8 cellular contexts compared by ENCODE assay signal in the genomic region with DNA sequence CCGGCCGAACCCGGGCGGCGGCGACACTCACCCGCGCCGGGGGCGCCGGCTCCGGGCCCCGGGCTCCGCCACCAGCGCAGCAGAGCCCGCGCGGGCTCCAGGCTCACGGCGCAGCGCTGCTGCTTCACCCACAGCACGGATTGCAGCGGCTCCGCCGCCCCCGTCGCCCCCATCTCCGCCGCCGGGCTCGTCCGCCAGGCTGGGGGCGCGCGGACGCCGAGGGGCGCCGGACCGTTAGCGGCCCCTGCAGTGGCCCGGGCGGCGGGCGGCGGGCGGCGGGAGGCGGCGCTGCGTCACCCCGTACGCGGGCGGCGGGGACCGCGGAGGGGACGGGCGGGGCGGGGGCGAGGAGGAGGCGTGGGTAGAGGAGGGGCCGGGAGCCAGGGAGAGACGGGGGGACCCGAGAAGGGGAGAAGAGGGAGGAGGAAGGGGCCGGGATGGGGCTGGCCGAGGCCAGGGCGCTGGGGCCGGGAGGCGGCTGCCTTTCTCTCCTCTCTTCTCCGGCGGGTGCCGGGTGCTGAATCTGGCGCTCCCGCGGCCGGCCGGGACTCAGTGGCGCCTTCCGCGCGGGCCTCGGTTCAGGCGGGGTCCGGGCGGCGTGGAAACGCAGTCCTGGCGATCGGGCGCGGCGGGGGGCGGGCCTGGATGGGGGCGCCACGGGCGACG. TPM values are rescaled to one million over a fixed set of nuclear protein-coding genes. Genes with fewer than 3 reads are reported as not detected.
A peak's percentile ranks its signal among the peaks of the same experiment; 100 is the strongest.
DNase-seq lines count a peak whose midpoint lies in the region; ATAC-seq and TF ChIP-seq lines count a peak whose summit lies in the region.

CERK (minus strand) TSS at position 277 of the 666 bp plus-strand sequence; CDS start at position 173, 104 bp downstream.

- DNase-seq in CD4-positive, alpha-beta T cell = peak; percentile 55 to 77 (median 72)
- peak; percentile 1 for DNase-seq in NCI-H146 treated with DMSO at 0.1 percent for 48 hours (lab: John Stamatoyannopoulos, UW; ENCODE audit: unreplicated experiment)
- peak; percentile 76 for DNase-seq in activated CD4-positive, alpha-beta T cell treated with anti-CD3 and anti-CD28 coated beads for 36 hours
- DNase-seq in colonic mucosa = peak; percentile 80
- peak; percentile 22 for DNase-seq in kidney glomerular epithelial cell (lab: John Stamatoyannopoulos, UW)
- peak; percentile 64 for DNase-seq in stimulated activated CD4-positive, alpha-beta T cell treated with anti-CD3 and anti-CD28 coated beads, Interleukin-12 subunit alpha, Interleukin-12 subunit beta, amount 100 ng/mL, for 4 hours

- H3K36me3 Mint-ChIP-seq in CD4-positive, alpha-beta T cell (ENCODE audit: low read depth) = peaks cover 22% of the 10 kb centered on the region
- peaks cover 14% of the 10 kb centered on the region for H3K36me3 Mint-ChIP-seq in activated CD4-positive, alpha-beta T cell treated with anti-CD3 and anti-CD28 coated beads for 36 hours (ENCODE audit: low read depth)

- POLR2A ChIA-PET in CD4-positive, alpha-beta T cell (lab: Charles Lee) = interaction anchor here (0.7 to 3.1 kb wide), 10 partner anchors 11 to 174 kb away, joined by 3 to 78 read pairs (median 6); partner anchors contain the start of gene TBC1D22A
- POLR2A ChIA-PET in activated CD4-positive, alpha-beta T cell treated with anti-CD3 and anti-CD28 coated beads for 36 hours (lab: Charles Lee) = interaction anchor here (0.5 to 1.1 kb wide), 3 partner anchors 11 to 28 kb away, joined by 3 to 5 read pairs (median 4); no protein-coding TSS in a partner anchor

- CTCF ChIA-PET in CD4-positive, alpha-beta T cell (lab: Charles Lee) = interaction anchor here (1.3 to 4.6 kb wide), 8 partner anchors 11 to 65 kb away, joined by 3 to 58 read pairs (median 10); partner anchors contain the start of gene TBC1D22A
- CTCF ChIA-PET in activated CD4-positive, alpha-beta T cell treated with anti-CD3 and anti-CD28 coated beads for 36 hours (lab: Charles Lee) = interaction anchor here (0.7 to 2.2 kb wide), 6 partner anchors 12 to 139 kb away, joined by 3 to 16 read pairs (median 9); partner anchors contain the start of gene TBC1D22A

- no peaks in the 10 kb centered on the region for H3K27me3 ChIP-seq in CD4-positive, alpha-beta T cell (ENCODE audit: control insufficient read depth, insufficient read depth, low read length)
- H3K27me3 ChIP-seq in colonic mucosa = no peaks in the 10 kb centered on the region

- peaks cover 51% of the 10 kb centered on the region for H3K4me1 Mint-ChIP-seq in CD4-positive, alpha-beta T cell (ENCODE audit: low read depth)
- peaks cover 39% of the 10 kb centered on the region for H3K4me1 Mint-ChIP-seq in activated CD4-positive, alpha-beta T cell treated with anti-CD3 and anti-CD28 coated beads for 36 hours

- no peaks in the 10 kb centered on the region for H3K27me3 Mint-ChIP-seq in CD4-positive, alpha-beta T cell
- no peaks in the 10 kb centered on the region for H3K27me3 Mint-ChIP-seq in activated CD4-positive, alpha-beta T cell treated with anti-CD3 and anti-CD28 coated beads for 36 hours

- H3K9me3 ChIP-seq in CD4-positive, alpha-beta T cell (ENCODE audit: control insufficient read depth, low read length) = no peaks in the 10 kb centered on the region
- no peaks in the 10 kb centered on the region for H3K9me3 ChIP-seq in colonic mucosa

- H3K4me3 ChIP-seq in colonic mucosa = peak within 1 kb of the TSS; percentile 84

- intact Hi-C loops in CD4-positive, alpha-beta T cell (cut with DNase I, micrococcal nuclease) = loop anchor here (1.0 to 2.0 kb wide), 4 partner anchors 24 to 124 kb away; partner anchors contain the start of gene TBC1D22A (in 1 of the 2)
- intact Hi-C loops in activated CD4-positive, alpha-beta T cell treated with anti-CD3 and anti-CD28 coated beads for 36 hours (cut with DNase I, micrococcal nuclease) = loop anchor here (1.0 to 5.0 kb wide), 10 partner anchors 24 to 1359 kb away; partner anchors contain the start of gene TBC1D22A (in 2 of the 2)
- intact Hi-C loops in colonic mucosa (cut with DNase I) = loop anchor here (10.0 kb wide), 1 partner anchor 163 kb away; no protein-coding TSS in a partner anchor

- H3K27ac ChIP-seq in CD4-positive, alpha-beta T cell (ENCODE audit: low read depth, low read length) = peak within 1 kb of the TSS; percentile 86
- peak within 1 kb of the TSS; percentile 88 for H3K27ac ChIP-seq in colonic mucosa

- ATAC-seq in CD4-positive, alpha-beta T cell (ENCODE audit: poor library complexity) = peak; percentile 50
- peak; percentile 38 for ATAC-seq in GM21390 (IDR thresholded peaks at IDR 0.05; ENCODE audit: unreplicated experiment)
- ATAC-seq in activated CD4-positive, alpha-beta T cell treated with anti-CD3 and anti-CD28 coated beads for 36 hours = peak; percentile 24
- ATAC-seq in HG03378 (IDR thresholded peaks at IDR 0.05; ENCODE audit: unreplicated experiment) = no peak

- H3K4me3 Mint-ChIP-seq in CD4-positive, alpha-beta T cell = peak within 1 kb of the TSS; percentile 100
- H3K4me3 Mint-ChIP-seq in activated CD4-positive, alpha-beta T cell treated with anti-CD3 and anti-CD28 coated beads for 36 hours = peak within 1 kb of the TSS; percentile 99

- peak within 1 kb of the TSS; percentile 91 to 92 for H3K9ac ChIP-seq in colonic mucosa (ENCODE audit: low read depth in 2 of 2, low read length in 2 of 2)

- TF ChIP-seq CTCF in CD4-positive, alpha-beta T cell (IDR thresholded peaks at IDR 0.05) = no peak
- no peak for TF ChIP-seq CTCF in colonic mucosa (IDR thresholded peaks at IDR 0.05)

- H3K4me1 ChIP-seq in colonic mucosa = peaks cover 36% of the 10 kb centered on the region

- no peaks in the 10 kb centered on the region for H3K36me3 ChIP-seq in colonic mucosa

- H3K27ac Mint-ChIP-seq in CD4-positive, alpha-beta T cell = peak within 1 kb of the TSS; percentile 99
- peak within 1 kb of the TSS; percentile 97 for H3K27ac Mint-ChIP-seq in activated CD4-positive, alpha-beta T cell treated with anti-CD3 and anti-CD28 coated beads for 36 hours

- H3K9me3 Mint-ChIP-seq in CD4-positive, alpha-beta T cell = no peaks in the 10 kb centered on the region
- peaks cover 4% of the 10 kb centered on the region for H3K9me3 Mint-ChIP-seq in activated CD4-positive, alpha-beta T cell treated with anti-CD3 and anti-CD28 coated beads for 36 hours (ENCODE audit: low read depth)

RNA-seq across cellular contexts. Expression of gene CERK, which starts in this region (rescaled TPM):
- total RNA-seq in CD4-positive, alpha-beta T cell = 10 to 100 TPM; 84.6 to 88.5 TPM
- total RNA-seq in activated CD4-positive, alpha-beta T cell treated with anti-CD3 and anti-CD28 coated beads for 36 hours = 10 to 100 TPM; 27.0 to 32.8 TPM
- 10 to 100 TPM; 24.7 to 46.6 TPM for total RNA-seq in colonic mucosa

Comparison
In these comparisons a context has a peak if more than half of its experiments do, and no peak if none do; other contexts are left out.
1. DNase-seq: peak in every context shown above with its lines; median percentile 80 in colonic mucosa; 76 in activated CD4-positive, alpha-beta T cell treated with anti-CD3 and anti-CD28 coated beads for 36 hours; 72 in CD4-positive, alpha-beta T cell; 64 in stimulated activated CD4-positive, alpha-beta T cell treated with anti-CD3 and anti-CD28 coated beads, Interleukin-12 subunit alpha, Interleukin-12 subunit beta, amount 100 ng/mL, for 4 hours; 22 in kidney glomerular epithelial cell; 1 in NCI-H146 treated with DMSO at 0.1 percent for 48 hours.